ENCODE assay signal across 8 cellular contexts in genomic region chr12:111685811-111686573, GRCh38. TPM values are rescaled to one million over a fixed set of nuclear protein-coding genes. Genes with fewer than 3 reads are reported as not detected.
DNase-seq lines count a peak whose midpoint lies in the region; ATAC-seq and TF ChIP-seq lines count a peak whose summit lies in the region.

Gene ACAD10, plus strand, starts transcription at chr12:111686053. Its CDS starts 6,657 bp downstream, at chr12:111692710.
Gene BRAP, minus strand, starts transcription at chr12:111685956. Its CDS starts 164 bp downstream, at chr12:111685792.

- in situ Hi-C loops in Panc1 (cut with HindIII; ENCODE audit: low pct_unique_long_range_greater_than_20kb, low sequenced_read_pairs): loop anchor here (25.0 kb wide), 1 partner anchor 99 kb away; the partner anchor contains the start of gene ATXN2

- no peaks in the 10 kb centered on the region for H3K36me3 ChIP-seq in KMS-11 (ENCODE audit: insufficient read depth)
- peaks cover 6% of the 10 kb centered on the region; the same call in 1 of the 2 replicates for H3K36me3 ChIP-seq in Panc1 (ENCODE audit: control insufficient read depth, insufficient read depth, low read length)
- no peaks in the 10 kb centered on the region for H3K36me3 ChIP-seq in esophagus (ENCODE audit: control insufficient read depth in 2 of 2, insufficient read depth in 2 of 2, low read length in 1 of 2)
- H3K36me3 ChIP-seq in mucosa of stomach (ENCODE audit: control insufficient read depth, insufficient read depth, low read length): no peaks in the 10 kb centered on the region

- TSS peak; percentile 92 for BruUV-seq in Panc1 (replicated peaks; lab: Mats Ljungman, UMichigan)

- H3K4me3 ChIP-seq in KMS-11 (IDR thresholded peaks at IDR 0.05; ENCODE audit: insufficient read depth, low read depth, low read length): no peak within 1 kb of the TSS
- H3K4me3 ChIP-seq in Panc1 (ENCODE audit: low read depth in 2 of 2, low read length in 2 of 2): peak within 1 kb of the TSS; percentile 80 to 95
- H3K4me3 ChIP-seq in esophagus (ENCODE audit: low read depth in 1 of 2, low read length in 2 of 2): peak within 1 kb of the TSS; percentile 94 to 95
- peak within 1 kb of the TSS; percentile 87 for H3K4me3 ChIP-seq in mucosa of stomach (ENCODE audit: low read length)

- POLR2A ChIA-PET in Panc1 (lab: Charles Lee): interaction anchor here (0.6 to 0.9 kb wide), 5 partner anchors 62 to 358 kb away, joined by 3 to 14 read pairs (median 5); no protein-coding TSS in a partner anchor

- H3K9me3 Mint-ChIP-seq in activated T-cell treated with anti-CD3 and anti-CD28 coated beads, Interleukin-2, amount 50 U/mL, for 4 hours: no peaks in the 10 kb centered on the region

- ATAC-seq in GM21737 (IDR thresholded peaks at IDR 0.05; ENCODE audit: unreplicated experiment) (peak; percentile 90), Panc1 (peak; percentile 97)
- ATAC-seq in activated T-cell treated with anti-CD3 and anti-CD28 coated beads, Interleukin-2, amount 50 U/mL, for 4 hours: peak; percentile 96 to 97

- TF ChIP-seq CTCF in KMS-11 (conservative IDR thresholded peaks at IDR 0.05; ENCODE audit: low read depth, low read length): no peak
- TF ChIP-seq CTCF in Panc1 (IDR thresholded peaks at IDR 0.05): no peak

- H2AFZ ChIP-seq in KMS-11 (ENCODE audit: low read depth): peak within 1 kb of the TSS; percentile 75

- H3K27me3 ChIP-seq in KMS-11 (ENCODE audit: insufficient read depth, low read depth): no peaks in the 10 kb centered on the region
- no peaks in the 10 kb centered on the region for H3K27me3 ChIP-seq in Panc1 (ENCODE audit: control insufficient read depth, insufficient read depth, low read length)
- no peaks in the 10 kb centered on the region for H3K27me3 ChIP-seq in esophagus (ENCODE audit: control insufficient read depth in 1 of 2, insufficient read depth in 2 of 2, low read length in 2 of 2)
- H3K27me3 ChIP-seq in mucosa of stomach (ENCODE audit: control insufficient read depth, insufficient read depth, low read length): no peaks in the 10 kb centered on the region

- intact Hi-C loops in Panc1 (cut with micrococcal nuclease; ENCODE audit: unreplicated experiment): no loop called here

- no peaks in the 10 kb centered on the region for H3K27me3 Mint-ChIP-seq in activated T-cell treated with anti-CD3 and anti-CD28 coated beads, Interleukin-2, amount 50 U/mL, for 4 hours (ENCODE audit: low read depth)

- peak within 1 kb of the TSS; percentile 97 for H3K4me3 Mint-ChIP-seq in activated T-cell treated with anti-CD3 and anti-CD28 coated beads, Interleukin-2, amount 50 U/mL, for 4 hours

- H3K4me1 ChIP-seq in KMS-11 (ENCODE audit: low read depth, poor library complexity, severe bottlenecking) (peaks cover 26% of the 10 kb centered on the region), Panc1 (ENCODE audit: control insufficient read depth, insufficient read depth, low read length) (peaks cover 18% of the 10 kb centered on the region; the same call in 1 of the 2 replicates), esophagus (ENCODE audit: control insufficient read depth in 2 of 2, insufficient read depth in 2 of 2, low read length in 1 of 2) (peaks cover 0 to 6% of the 10 kb centered on the region in 2 donors), mucosa of stomach (ENCODE audit: control insufficient read depth, insufficient read depth, low read length) (peaks cover 12% of the 10 kb centered on the region)

- no peaks in the 10 kb centered on the region for H3K9me3 ChIP-seq in Panc1 (ENCODE audit: control insufficient read depth, insufficient read depth, low read depth, low read length)
- no peaks in the 10 kb centered on the region for H3K9me3 ChIP-seq in esophagus (ENCODE audit: control insufficient read depth in 2 of 2, insufficient read depth in 1 of 2, low read depth in 1 of 2, low read length in 1 of 2)
- H3K9me3 ChIP-seq in mucosa of stomach (ENCODE audit: control insufficient read depth, low read length): no peaks in the 10 kb centered on the region

- peaks cover 16% of the 10 kb centered on the region for H3K36me3 Mint-ChIP-seq in activated T-cell treated with anti-CD3 and anti-CD28 coated beads, Interleukin-2, amount 50 U/mL, for 4 hours (ENCODE audit: insufficient read depth)

- WGBS in esophagus, 2 donors: 0 to 1% methylated on average over 57 to 63 of the region's 63 CpGs

- peaks cover 23% of the 10 kb centered on the region for H3K79me2 ChIP-seq in KMS-11 (ENCODE audit: insufficient read depth, low read depth)

- peak within 1 kb of the TSS; percentile 73 for H3K9ac ChIP-seq in KMS-11
- H3K9ac ChIP-seq in mucosa of stomach (ENCODE audit: low read length): peak within 1 kb of the TSS; percentile 96

- peaks cover 34% of the 10 kb centered on the region for H3K4me1 Mint-ChIP-seq in activated T-cell treated with anti-CD3 and anti-CD28 coated beads, Interleukin-2, amount 50 U/mL, for 4 hours (ENCODE audit: low read depth)

- DNase-seq in DMS79 (lab: John Stamatoyannopoulos, UW) (peak; percentile 86), Panc1 (ENCODE audit: low read depth, low spot score) (peak; percentile 62)
- peak; percentile 87 for DNase-seq in activated T-cell treated with anti-CD3 and anti-CD28 coated beads, Interleukin-2, amount 50 U/mL, for 4 hours
- DNase-seq in stimulated activated CD8-positive, alpha-beta memory T cell treated with anti-CD3 and anti-CD28 coated beads, Interleukin-4, amount 100 ng/mL, for 48 hours: peak; percentile 96

- no peaks in the 10 kb centered on the region for H4K20me1 ChIP-seq in KMS-11 (ENCODE audit: insufficient read depth)

- CTCF ChIA-PET in Panc1 (lab: Charles Lee): interaction anchor here (0.6 kb wide), 1 partner anchor 305 kb away, joined by 7 read pairs; no protein-coding TSS in a partner anchor

- peak within 1 kb of the TSS; percentile 55 for H3K27ac ChIP-seq in KMS-11
- peak within 1 kb of the TSS; percentile 97 for H3K27ac ChIP-seq in Panc1 (ENCODE audit: low read length)
- H3K27ac ChIP-seq in esophagus (ENCODE audit: low read depth in 2 of 2, low read length in 1 of 2): peak within 1 kb of the TSS; percentile 93 to 96

- peak within 1 kb of the TSS; percentile 78 for H3K4me2 ChIP-seq in KMS-11

RNA-seq across cellular contexts. Expression of gene ACAD10, which starts in this region (rescaled TPM):
- 30.8 TPM for total RNA-seq in Panc1 (2021; ENCODE audit: unreplicated experiment)
- 17.4 TPM for polyA plus RNA-seq in Panc1 (2012; ENCODE audit: insufficient read length)
- total RNA-seq in activated T-cell treated with anti-CD3 and anti-CD28 coated beads, Interleukin-2, amount 50 U/mL, for 4 hours: 10 to 100 TPM; 14.8 to 17.2 (median 16.1) TPM
- 10 to 100 TPM in 1 of 2 donors, 1 to 10 TPM in 1; 8.2 to 18.3 TPM for polyA plus RNA-seq in esophagus

RNA-seq across cellular contexts. Expression of gene BRAP, which starts in this region (rescaled TPM):
- 19.6 TPM for total RNA-seq in Panc1 (2021; ENCODE audit: unreplicated experiment)
- 15.7 TPM for polyA plus RNA-seq in Panc1 (2012; ENCODE audit: insufficient read length)
- total RNA-seq in activated T-cell treated with anti-CD3 and anti-CD28 coated beads, Interleukin-2, amount 50 U/mL, for 4 hours: 10 to 100 TPM; 21.0 to 24.1 (median 23.1) TPM
- 1 to 10 TPM; 7.6 to 8.5 TPM for polyA plus RNA-seq in esophagus
